ENCODE assay signal across 7 cellular contexts in the genomic region with DNA sequence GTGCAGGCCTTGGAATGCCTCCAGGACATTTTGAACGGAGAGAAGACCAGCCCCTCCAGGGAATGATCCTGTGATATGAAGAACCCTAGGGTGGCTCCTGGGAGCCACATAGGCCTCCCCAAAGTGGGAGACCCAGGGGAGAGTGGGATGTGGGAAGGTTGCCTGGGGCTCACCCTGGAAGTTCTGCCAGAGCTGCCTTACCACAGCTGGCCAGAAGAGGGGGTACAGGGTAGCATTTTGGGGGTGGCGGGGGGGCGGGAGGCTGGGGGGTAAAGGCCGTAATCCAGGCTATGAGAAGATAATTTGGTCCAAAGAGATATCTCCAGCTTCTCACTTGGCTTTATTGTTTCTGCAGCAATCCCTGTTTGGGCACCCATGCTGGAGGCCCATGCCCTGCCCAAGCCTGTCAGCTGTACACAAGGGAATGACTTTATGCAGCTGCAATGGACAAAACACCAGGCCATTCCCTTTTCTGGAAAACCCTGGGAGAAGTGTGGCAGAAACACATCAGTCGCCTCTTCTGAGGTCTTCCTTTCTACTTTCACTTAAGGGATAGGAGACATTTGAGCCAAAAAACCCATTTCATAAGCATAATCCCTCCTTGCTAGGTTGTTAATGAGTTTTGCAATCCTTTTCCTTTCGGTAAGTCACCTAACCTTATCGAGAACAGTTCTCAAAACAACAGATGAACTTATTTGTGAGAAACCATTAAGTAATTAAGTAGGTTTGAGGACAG. TPM values are rescaled to one million over a fixed set of nuclear protein-coding genes. Genes with fewer than 3 reads are reported as not detected.
DNase-seq lines count a peak whose midpoint lies in the region; ATAC-seq and TF ChIP-seq lines count a peak whose summit lies in the region.
"Had no signal": no experiment of that assay in that cellular context is flagged by ENCODE, and none has a peak within 500 bp of the region (broad histone marks: within the 10 kb centered on the region; RNA-seq: fewer than 3 reads in every experiment).

No MANE protein-coding gene starts in this region.

- H3K9ac ChIP-seq in mucosa of rectum (ENCODE audit: low read depth in 1 of 2, low read length in 2 of 2) = no peak overlapping the region

- TF ChIP-seq CTCF in GM12874 (IDR thresholded peaks at IDR 0.05; ENCODE audit: insufficient read depth, low read depth, low read length) = peak; percentile 63; the same call in 1 of the 2 replicates
- peak in 1 of 6 experiments; percentile 40 for TF ChIP-seq CTCF in adrenal gland (IDR thresholded peaks at IDR 0.05)

- 66 to 80% (median 77%) methylated on average over 4 to 7 of the region's 7 CpGs for WGBS in adrenal gland, 4 donors

- peak; percentile 20 for DNase-seq in activated naive CD4-positive, alpha-beta T cell treated with Interleukin-2 at 50 U/mL for 16 hours
- no peak for DNase-seq in adrenal gland
- DNase-seq in mesenteric fat pad (ENCODE audit: low spot score) = no peak

- H3K4me3 ChIP-seq in mucosa of rectum (ENCODE audit: low read length in 2 of 2) (no peak overlapping the region), adrenal gland (no peak overlapping the region)

- no peak for TF ChIP-seq POLR2A in adrenal gland (IDR thresholded peaks at IDR 0.05)

- H3K36me3 ChIP-seq in mucosa of rectum (ENCODE audit: control insufficient read depth in 2 of 2, insufficient read depth in 2 of 2, low read length in 2 of 2) (peaks cover 17 to 19% of the 10 kb centered on the region in 2 donors), adrenal gland (replicated peaks in 1 of 2) (peaks cover 0 to 37% of the 10 kb centered on the region in 2 donors)

- H3K27ac ChIP-seq in mucosa of rectum (ENCODE audit: low read depth in 2 of 2, low read length in 2 of 2) (peak overlapping the region; percentile 49 to 56), adrenal gland (peak overlapping the region in 2 of 5 donors; percentile 62 to 69)

- ATAC-seq in HG02981 (IDR thresholded peaks at IDR 0.05; ENCODE audit: unreplicated experiment) = no peak

- peaks cover 0 to 4% of the 10 kb centered on the region in 2 donors for H3K4me1 ChIP-seq in mucosa of rectum (ENCODE audit: control insufficient read depth in 2 of 2, insufficient read depth in 2 of 2, low read length in 2 of 2)
- peaks cover 5 to 30% of the 10 kb centered on the region in 2 donors for H3K4me1 ChIP-seq in adrenal gland (replicated peaks in 1 of 2)

- H3K9me3 ChIP-seq in mucosa of rectum (ENCODE audit: control insufficient read depth in 2 of 2, low read length in 2 of 2) (no peaks in the 10 kb centered on the region), adrenal gland (replicated peaks in 1 of 3) (no peaks in the 10 kb centered on the region)

- intact Hi-C loops in adrenal gland (cut with DNase I) = loop anchor here in 1 of 2 donors (5.0 kb wide), 1 partner anchor 86 kb away; no protein-coding TSS in a partner anchor

- H3K27me3 ChIP-seq in mucosa of rectum (ENCODE audit: control insufficient read depth in 2 of 2, insufficient read depth in 2 of 2, low read length in 2 of 2) (no peaks in the 10 kb centered on the region), adrenal gland (no peaks in the 10 kb centered on the region)

RNA-seq across cellular contexts. Expression of gene MUSTN1, which starts 11.0 kb away (rescaled TPM):
- 1 to 10 TPM in 3 of 8 donors, under 1 TPM in 1, not detected in 4; 0.50 to 6.5 (median 2.2) TPM for total RNA-seq in adrenal gland
- polyA plus RNA-seq in adrenal gland = 100 to 1,000 TPM in 1 of 3 donors, 10 to 100 TPM in 1, 1 to 10 TPM in 1; 1.4 to 128 (median 79.3) TPM
- 2.4 TPM for total RNA-seq in mesenteric fat pad
- total RNA-seq: astrocyte had no signal

RNA-seq across cellular contexts. Expression of gene ITIH4, which starts 15.4 kb away (rescaled TPM):
- total RNA-seq in adrenal gland (100 to 1,000 TPM in 2 of 8 donors, 10 to 100 TPM in 6; 17.2 to 221 (median 45.5) TPM), mesenteric fat pad (4.3 TPM)
- 10 to 100 TPM; 10.6 to 71.6 (median 70.7) TPM for polyA plus RNA-seq in adrenal gland

RNA-seq across cellular contexts. Expression of gene ITIH3, which starts 51.3 kb away (rescaled TPM):
- total RNA-seq in adrenal gland (10 to 100 TPM in 1 of 8 donors, 1 to 10 TPM in 6, under 1 TPM in 1; 0.18 to 31.7 (median 2.2) TPM), mesenteric fat pad (0.71 TPM)
- polyA plus RNA-seq in adrenal gland = 1 to 10 TPM in 2 of 3 donors, under 1 TPM in 1; 0.97 to 9.2 (median 4.6) TPM

RNA-seq across cellular contexts. Expression of gene STIMATE, which starts 51.5 kb away (rescaled TPM):
- total RNA-seq in adrenal gland = 10 to 100 TPM; 16.4 to 42.8 (median 22.2) TPM
- 10 to 100 TPM; 15.4 to 28.2 (median 25.7) TPM for polyA plus RNA-seq in adrenal gland
- 20.8 TPM for total RNA-seq in mesenteric fat pad
